Comparison of ENCODE assay signal across 9 cellular contexts in the genomic region with DNA sequence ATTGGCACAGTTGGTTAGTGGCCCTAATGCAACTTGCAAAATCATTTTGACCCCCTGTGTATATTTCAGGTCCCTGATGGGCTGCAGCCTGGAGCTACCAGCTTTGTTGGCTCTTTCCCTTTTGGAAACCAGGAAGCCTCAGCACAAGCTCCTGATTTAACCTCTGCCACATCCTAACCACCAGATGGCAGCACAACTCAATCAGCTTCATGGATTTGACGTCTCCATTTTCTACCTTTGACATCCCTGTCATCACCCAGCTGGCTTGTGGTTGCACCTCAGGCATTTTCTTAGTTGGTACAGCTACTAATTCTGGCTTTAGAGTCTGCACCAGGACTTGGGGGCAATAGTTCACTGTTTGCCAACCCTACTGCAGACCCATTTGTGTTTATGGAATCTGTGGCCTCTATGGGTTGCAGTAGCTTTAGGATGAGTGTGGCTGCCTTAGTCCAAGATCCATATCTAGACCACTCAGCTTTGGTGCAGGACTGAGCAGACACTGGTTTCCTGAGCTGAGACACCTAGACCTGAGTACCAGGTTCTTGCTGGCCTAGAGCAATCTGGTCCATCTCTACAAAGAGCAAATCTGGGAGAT.
DNase-seq lines count a peak whose midpoint lies in the region; ATAC-seq and TF ChIP-seq lines count a peak whose summit lies in the region.
"Had no signal": no experiment of that assay in that cellular context is flagged by ENCODE, and none has a peak within 500 bp of the region (broad histone marks: within the 10 kb centered on the region; RNA-seq: fewer than 3 reads in every experiment).

No MANE protein-coding gene starts in this region.

- peak; percentile 47 for ATAC-seq in GM19452 (IDR thresholded peaks at IDR 0.05; ENCODE audit: unreplicated experiment)
- ATAC-seq in HG03571 (IDR thresholded peaks at IDR 0.05; ENCODE audit: unreplicated experiment) = peak; percentile 52
- peak; percentile 87 for ATAC-seq in SK-N-SH treated with all-trans-retinoic acid at 6 μM for 48 hours
- ATAC-seq in foreskin keratinocyte = peak; percentile 71
- ATAC-seq in psoas muscle = no peak

- H3K36me3 ChIP-seq in psoas muscle (ENCODE audit: insufficient read depth in 1 of 2, low read depth in 1 of 2) = no peaks in the 10 kb centered on the region
- H3K36me3 ChIP-seq: BLaER1 treated with 17β-estradiol and CSF1 and Interleukin-3, amounts not matched to agents 10 nM and 100 nM had no signal

- H3K4me3 ChIP-seq in psoas muscle (no peak overlapping the region), coronary artery (no peak overlapping the region)
- H3K4me3 ChIP-seq: BLaER1 treated with 17β-estradiol and CSF1 and Interleukin-3, amounts not matched to agents 10 nM and 100 nM had no signal

- no peaks in the 10 kb centered on the region for H3K9me3 ChIP-seq in psoas muscle

- no peaks in the 10 kb centered on the region for H3K27me3 ChIP-seq in foreskin keratinocyte
- peaks cover 0 to 3% (median 0%) of the 10 kb centered on the region in 3 donors for H3K27me3 ChIP-seq in psoas muscle (ENCODE audit: insufficient read depth in 3 of 3, low read length in 2 of 3)
- H3K27me3 ChIP-seq: BLaER1 treated with 17β-estradiol and CSF1 and Interleukin-3, amounts not matched to agents 10 nM and 100 nM had no signal

- DNase-seq in NCI-H2081 (lab: John Stamatoyannopoulos, UW) = peak; percentile 43 to 49
- DNase-seq in NCI-H2081 treated with DMSO at 0.1 percent for 48 hours (lab: John Stamatoyannopoulos, UW) = no peak
- DNase-seq in foreskin keratinocyte = peak; percentile 13 to 46
- DNase-seq in psoas muscle = no peak
- DNase-seq in coronary artery (ENCODE audit: low spot score) = no peak

- TF ChIP-seq CTCF in foreskin keratinocyte (conservative IDR thresholded peaks at IDR 0.05) (peak; percentile 66), psoas muscle (IDR thresholded peaks at IDR 0.05) (peak; percentile 15), coronary artery (IDR thresholded peaks at IDR 0.05) (no peak)

- WGBS in psoas muscle, 3 donors = 5 to 9% (median 8%) methylated on average over 1 of the region's 1 CpG

- no peaks in the 10 kb centered on the region for H3K4me1 ChIP-seq in foreskin keratinocyte
- H3K4me1 ChIP-seq in psoas muscle = no peaks in the 10 kb centered on the region

- H3K27ac ChIP-seq in foreskin keratinocyte = no peak overlapping the region
- no peak overlapping the region for H3K27ac ChIP-seq in psoas muscle
- H3K27ac ChIP-seq in coronary artery = no peak overlapping the region
- H3K27ac ChIP-seq: BLaER1 treated with 17β-estradiol and CSF1 and Interleukin-3, amounts not matched to agents 10 nM and 100 nM had no signal

- intact Hi-C loops in psoas muscle (cut with DNase I) = loop anchor here in 1 of 2 donors (10.0 kb wide), 1 partner anchor 103 kb away; no protein-coding TSS in a partner anchor

TF ChIP-seq in SK-N-SH treated with all-trans-retinoic acid at 6 μM for 48 hours, 23 proteins besides CTCF, POLR2A, EP300 and RAD21:
- TF ChIP-seq BACH2 (CRISPR knock-in tag; IDR thresholded peaks at IDR 0.05; ENCODE audit: borderline replicate concordance) = no peak
- no peak for TF ChIP-seq ISL1 (CRISPR knock-in tag; IDR thresholded peaks at IDR 0.05)
- no peak for TF ChIP-seq ZNF70 (CRISPR knock-in tag; IDR thresholded peaks at IDR 0.05)
- no peak for TF ChIP-seq CSDC2 (CRISPR knock-in tag; IDR thresholded peaks at IDR 0.05)
- TF ChIP-seq, protein P1, sequence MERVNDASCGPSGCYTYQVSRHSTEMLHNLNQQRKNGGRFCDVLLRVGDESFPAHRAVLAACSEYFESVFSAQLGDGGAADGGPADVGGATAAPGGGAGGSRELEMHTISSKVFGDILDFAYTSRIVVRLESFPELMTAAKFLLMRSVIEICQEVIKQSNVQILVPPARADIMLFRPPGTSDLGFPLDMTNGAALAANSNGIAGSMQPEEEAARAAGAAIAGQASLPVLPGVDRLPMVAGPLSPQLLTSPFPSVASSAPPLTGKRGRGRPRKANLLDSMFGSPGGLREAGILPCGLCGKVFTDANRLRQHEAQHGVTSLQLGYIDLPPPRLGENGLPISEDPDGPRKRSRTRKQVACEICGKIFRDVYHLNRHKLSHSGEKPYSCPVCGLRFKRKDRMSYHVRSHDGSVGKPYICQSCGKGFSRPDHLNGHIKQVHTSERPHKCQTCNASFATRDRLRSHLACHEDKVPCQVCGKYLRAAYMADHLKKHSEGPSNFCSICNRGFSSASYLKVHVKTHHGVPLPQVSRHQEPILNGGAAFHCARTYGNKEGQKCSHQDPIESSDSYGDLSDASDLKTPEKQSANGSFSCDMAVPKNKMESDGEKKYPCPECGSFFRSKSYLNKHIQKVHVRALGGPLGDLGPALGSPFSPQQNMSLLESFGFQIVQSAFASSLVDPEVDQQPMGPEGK (CRISPR knock-in tag; IDR thresholded peaks at IDR 0.05; ENCODE audit: borderline replicate concordance) = no peak
- TF ChIP-seq, protein P2, sequence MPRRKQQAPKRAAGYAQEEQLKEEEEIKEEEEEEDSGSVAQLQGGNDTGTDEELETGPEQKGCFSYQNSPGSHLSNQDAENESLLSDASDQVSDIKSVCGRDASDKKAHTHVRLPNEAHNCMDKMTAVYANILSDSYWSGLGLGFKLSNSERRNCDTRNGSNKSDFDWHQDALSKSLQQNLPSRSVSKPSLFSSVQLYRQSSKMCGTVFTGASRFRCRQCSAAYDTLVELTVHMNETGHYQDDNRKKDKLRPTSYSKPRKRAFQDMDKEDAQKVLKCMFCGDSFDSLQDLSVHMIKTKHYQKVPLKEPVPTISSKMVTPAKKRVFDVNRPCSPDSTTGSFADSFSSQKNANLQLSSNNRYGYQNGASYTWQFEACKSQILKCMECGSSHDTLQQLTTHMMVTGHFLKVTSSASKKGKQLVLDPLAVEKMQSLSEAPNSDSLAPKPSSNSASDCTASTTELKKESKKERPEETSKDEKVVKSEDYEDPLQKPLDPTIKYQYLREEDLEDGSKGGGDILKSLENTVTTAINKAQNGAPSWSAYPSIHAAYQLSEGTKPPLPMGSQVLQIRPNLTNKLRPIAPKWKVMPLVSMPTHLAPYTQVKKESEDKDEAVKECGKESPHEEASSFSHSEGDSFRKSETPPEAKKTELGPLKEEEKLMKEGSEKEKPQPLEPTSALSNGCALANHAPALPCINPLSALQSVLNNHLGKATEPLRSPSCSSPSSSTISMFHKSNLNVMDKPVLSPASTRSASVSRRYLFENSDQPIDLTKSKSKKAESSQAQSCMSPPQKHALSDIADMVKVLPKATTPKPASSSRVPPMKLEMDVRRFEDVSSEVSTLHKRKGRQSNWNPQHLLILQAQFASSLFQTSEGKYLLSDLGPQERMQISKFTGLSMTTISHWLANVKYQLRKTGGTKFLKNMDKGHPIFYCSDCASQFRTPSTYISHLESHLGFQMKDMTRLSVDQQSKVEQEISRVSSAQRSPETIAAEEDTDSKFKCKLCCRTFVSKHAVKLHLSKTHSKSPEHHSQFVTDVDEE (CRISPR knock-in tag; IDR thresholded peaks at IDR 0.05) = no peak
- TF ChIP-seq ZNF565 (CRISPR knock-in tag; conservative IDR thresholded peaks at IDR 0.05; ENCODE audit: low read depth) = no peak
- TF ChIP-seq ARNTL (CRISPR knock-in tag; IDR thresholded peaks at IDR 0.05; ENCODE audit: borderline replicate concordance, low read depth) = no peak
- no peak for TF ChIP-seq ZC3H10 (CRISPR knock-in tag; IDR thresholded peaks at IDR 0.05)
- TF ChIP-seq ZFP3 (CRISPR knock-in tag; IDR thresholded peaks at IDR 0.05) = no peak
- TF ChIP-seq, protein P3, sequence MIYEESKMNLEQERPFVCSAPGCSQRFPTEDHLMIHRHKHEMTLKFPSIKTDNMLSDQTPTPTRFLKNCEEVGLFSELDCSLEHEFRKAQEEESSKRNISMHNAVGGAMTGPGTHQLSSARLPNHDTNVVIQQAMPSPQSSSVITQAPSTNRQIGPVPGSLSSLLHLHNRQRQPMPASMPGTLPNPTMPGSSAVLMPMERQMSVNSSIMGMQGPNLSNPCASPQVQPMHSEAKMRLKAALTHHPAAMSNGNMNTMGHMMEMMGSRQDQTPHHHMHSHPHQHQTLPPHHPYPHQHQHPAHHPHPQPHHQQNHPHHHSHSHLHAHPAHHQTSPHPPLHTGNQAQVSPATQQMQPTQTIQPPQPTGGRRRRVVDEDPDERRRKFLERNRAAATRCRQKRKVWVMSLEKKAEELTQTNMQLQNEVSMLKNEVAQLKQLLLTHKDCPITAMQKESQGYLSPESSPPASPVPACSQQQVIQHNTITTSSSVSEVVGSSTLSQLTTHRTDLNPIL (CRISPR knock-in tag; IDR thresholded peaks at IDR 0.05; ENCODE audit: low read depth) = no peak
- no peak for TF ChIP-seq SNAI2 (CRISPR knock-in tag; IDR thresholded peaks at IDR 0.05)
- TF ChIP-seq, protein P4, sequence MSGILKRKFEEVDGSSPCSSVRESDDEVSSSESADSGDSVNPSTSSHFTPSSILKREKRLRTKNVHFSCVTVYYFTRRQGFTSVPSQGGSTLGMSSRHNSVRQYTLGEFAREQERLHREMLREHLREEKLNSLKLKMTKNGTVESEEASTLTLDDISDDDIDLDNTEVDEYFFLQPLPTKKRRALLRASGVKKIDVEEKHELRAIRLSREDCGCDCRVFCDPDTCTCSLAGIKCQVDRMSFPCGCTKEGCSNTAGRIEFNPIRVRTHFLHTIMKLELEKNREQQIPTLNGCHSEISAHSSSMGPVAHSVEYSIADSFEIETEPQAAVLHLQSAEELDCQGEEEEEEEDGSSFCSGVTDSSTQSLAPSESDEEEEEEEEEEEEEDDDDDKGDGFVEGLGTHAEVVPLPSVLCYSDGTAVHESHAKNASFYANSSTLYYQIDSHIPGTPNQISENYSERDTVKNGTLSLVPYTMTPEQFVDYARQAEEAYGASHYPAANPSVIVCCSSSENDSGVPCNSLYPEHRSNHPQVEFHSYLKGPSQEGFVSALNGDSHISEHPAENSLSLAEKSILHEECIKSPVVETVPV (CRISPR knock-in tag; IDR thresholded peaks at IDR 0.05) = no peak
- TF ChIP-seq PPARA (CRISPR knock-in tag; IDR thresholded peaks at IDR 0.05; ENCODE audit: borderline replicate concordance) = no peak

Comparison
In these comparisons a context has a peak if more than half of its experiments do, and no peak if none do; other contexts are left out.
1. DNase-seq: peak in NCI-H2081 (2 of 2) and foreskin keratinocyte (2 of 2); none in NCI-H2081 treated with DMSO at 0.1 percent for 48 hours (single experiment), psoas muscle (0 of 2) and coronary artery (single experiment).
2. ATAC-seq: peak in GM19452 (single experiment), HG03571 (single experiment), SK-N-SH treated with all-trans-retinoic acid at 6 μM for 48 hours (single experiment) and foreskin keratinocyte (single experiment); none in psoas muscle (0 of 4).